In the genomic region with DNA sequence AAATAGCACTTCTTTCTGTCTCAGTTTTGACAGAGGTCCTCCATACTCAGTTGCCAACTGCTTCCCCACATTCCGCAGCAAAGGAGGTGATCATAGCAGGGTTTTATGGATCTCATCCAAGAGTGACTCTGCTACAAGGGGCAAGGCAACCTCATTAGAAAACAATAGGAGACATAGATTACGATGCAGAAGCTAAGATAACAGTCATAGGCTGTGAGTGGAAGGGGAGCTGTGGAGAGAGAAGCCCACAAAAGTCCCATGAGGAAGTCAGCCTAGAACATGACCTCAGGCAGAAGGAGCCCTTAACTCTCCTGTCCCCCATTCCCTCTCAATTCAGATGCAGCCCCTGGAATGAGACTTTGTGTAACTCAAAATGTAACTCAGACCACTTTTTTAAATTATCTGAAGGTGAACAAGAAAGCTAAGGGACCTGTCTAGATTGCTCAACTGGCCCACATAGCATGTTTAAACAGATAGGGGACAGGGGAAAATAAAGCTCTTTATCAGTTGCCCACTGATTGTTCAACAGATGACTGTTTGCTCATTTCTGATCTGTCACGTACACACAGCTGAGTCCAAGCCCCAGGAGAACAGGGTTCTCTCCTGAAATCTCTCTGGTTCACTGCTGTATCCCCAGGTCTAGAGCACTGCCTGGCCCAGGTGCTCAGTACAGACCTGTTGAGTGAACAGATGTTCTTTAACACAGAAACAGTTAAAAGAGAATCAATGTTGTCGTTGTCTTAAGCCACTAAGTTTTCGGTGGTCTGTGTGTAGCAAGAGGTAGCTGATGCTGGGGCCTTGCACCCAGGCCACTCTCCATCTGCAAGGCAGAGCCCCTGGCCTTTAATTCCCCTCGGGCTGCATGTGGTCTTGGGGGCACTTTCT, we compare ENCODE assay signal across 16 cellular contexts. TPM values are rescaled to one million over a fixed set of nuclear protein-coding genes. Genes with fewer than 3 reads are reported as not detected.
DNase-seq lines count a peak whose midpoint lies in the region; FAIRE-seq and TF ChIP-seq lines count a peak whose summit lies in the region.
"Had no signal": no experiment of that assay in that cellular context is flagged by ENCODE, and none has a peak within 500 bp of the region (broad histone marks: within the 10 kb centered on the region; RNA-seq: fewer than 3 reads in every experiment).

No MANE protein-coding gene starts in this region.

- intact Hi-C loops in endothelial cell of umbilical vein (cut with micrococcal nuclease), result loop anchor here (2.0 kb wide), 1 partner anchor 65 kb away; no protein-coding TSS in a partner anchor

- H3K27me3 ChIP-seq in OCI-LY1 (ENCODE audit: insufficient read depth, low read length), result no peaks in the 10 kb centered on the region
- H3K27me3 ChIP-seq in endothelial cell of umbilical vein (ENCODE audit: control insufficient read depth in 2 of 2, insufficient read depth in 2 of 2, low read length in 2 of 2), result no peaks in the 10 kb centered on the region
- H3K27me3 ChIP-seq in trophoblast cell (ENCODE audit: insufficient read depth, low read length), result no peaks in the 10 kb centered on the region
- H3K27me3 ChIP-seq in MM.1S (replicated peaks; ENCODE audit: insufficient read depth, low read length), result no peaks in the 10 kb centered on the region
- H3K27me3 ChIP-seq: gastrocnemius medialis, testis had no signal

- peak overlapping the region; percentile 68; the same call in 1 of the 2 replicates for H2AFZ ChIP-seq in OCI-LY1 (ENCODE audit: low read length)
- H2AFZ ChIP-seq in endothelial cell of umbilical vein (ENCODE audit: low read depth, low read length), result peak overlapping the region; percentile 3
- peak overlapping the region; percentile 23 for H2AFZ ChIP-seq in trophoblast cell (ENCODE audit: insufficient read depth, low read length, poor library complexity)
- no peak overlapping the region for H2AFZ ChIP-seq in MM.1S (ENCODE audit: low read length)

- H3K14ac ChIP-seq in trophoblast cell (ENCODE audit: low read length), result no peak overlapping the region

- H3K4me1 Mint-ChIP-seq in T-helper 1 cell treated with Interleukin-12 subunit alpha and Interleukin-12 subunit beta and Interleukin-4 antibody, amounts not matched to agents 30 μg/mL and 1 μg/mL, for 36 hours (ENCODE audit: low read depth), result peaks cover 34% of the 10 kb centered on the region

- H2BK12ac ChIP-seq in trophoblast cell (ENCODE audit: low read length), result peak overlapping the region; percentile 69

- peak overlapping the region; percentile 23 for H3K27ac Mint-ChIP-seq in T-helper 1 cell treated with Interleukin-12 subunit alpha and Interleukin-12 subunit beta and Interleukin-4 antibody, amounts not matched to agents 30 μg/mL and 1 μg/mL, for 36 hours

- H3K27me3 Mint-ChIP-seq in T-helper 1 cell treated with Interleukin-12 subunit alpha and Interleukin-12 subunit beta and Interleukin-4 antibody, amounts not matched to agents 30 μg/mL and 1 μg/mL, for 36 hours (ENCODE audit: low read depth), result peaks cover 10% of the 10 kb centered on the region

- H3K9me2 ChIP-seq in OCI-LY1 (ENCODE audit: low read depth, low read length), result no peaks in the 10 kb centered on the region
- no peaks in the 10 kb centered on the region for H3K9me2 ChIP-seq in MM.1S (replicated peaks; ENCODE audit: insufficient read depth, low read length)

- BruUV-seq in endothelial cell of umbilical vein (replicated peaks; lab: Mats Ljungman, UMichigan), result no TSS peak

- no peak overlapping the region for H3K9ac ChIP-seq in OCI-LY1 (ENCODE audit: low read length)
- H3K9ac ChIP-seq in endothelial cell of umbilical vein (replicated peaks; ENCODE audit: extremely low read depth, insufficient read depth, low read length), result no peak overlapping the region
- no peak overlapping the region for H3K9ac ChIP-seq in trophoblast cell (ENCODE audit: low read length)
- H3K9ac ChIP-seq in MM.1S (ENCODE audit: low read length), result no peak overlapping the region

- H3K23ac ChIP-seq in trophoblast cell (ENCODE audit: low read length), result no peak overlapping the region

- H3K9me3 ChIP-seq in OCI-LY1 (ENCODE audit: low read length) (no peaks in the 10 kb centered on the region), endothelial cell of umbilical vein (replicated peaks; ENCODE audit: control insufficient read depth, insufficient read depth, low read length) (no peaks in the 10 kb centered on the region), trophoblast cell (ENCODE audit: insufficient read depth, low read depth, low read length) (no peaks in the 10 kb centered on the region), MM.1S (replicated peaks; ENCODE audit: insufficient read depth, low read length) (no peaks in the 10 kb centered on the region)
- H3K9me3 ChIP-seq: A549, gastrocnemius medialis, testis had no signal

- no peak overlapping the region for H2AK5ac ChIP-seq in trophoblast cell (ENCODE audit: low read length)

- no peak for TF ChIP-seq POLR2A in endothelial cell of umbilical vein (IDR thresholded peaks at IDR 0.05; ENCODE audit: low read depth, low read length)

- H3K4me1 ChIP-seq in OCI-LY1 (ENCODE audit: insufficient read depth, low read length, severe bottlenecking), result peaks cover 29% of the 10 kb centered on the region
- H3K4me1 ChIP-seq in endothelial cell of umbilical vein (ENCODE audit: control insufficient read depth, extremely low read depth, insufficient read depth, low read length), result peaks cover 46% of the 10 kb centered on the region
- H3K4me1 ChIP-seq in trophoblast cell (ENCODE audit: control insufficient read depth in 1 of 2, insufficient read depth in 2 of 2, low read length in 2 of 2), result peaks cover 5 to 7% of the 10 kb centered on the region in 2 experiments
- peaks cover 16% of the 10 kb centered on the region for H3K4me1 ChIP-seq in MM.1S (ENCODE audit: low read length)

- H3K79me1 ChIP-seq in trophoblast cell (ENCODE audit: low read length), result peaks cover 12% of the 10 kb centered on the region

- H2BK120ac ChIP-seq in trophoblast cell (ENCODE audit: insufficient read depth, low read length, poor library complexity), result peak overlapping the region; percentile 44

- H4K12ac ChIP-seq in trophoblast cell (ENCODE audit: low read depth, low read length), result no peak overlapping the region

- no peak overlapping the region for H3K27ac ChIP-seq in OCI-LY1 (ENCODE audit: low read depth, low read length, poor library complexity, severe bottlenecking)
- H3K27ac ChIP-seq in endothelial cell of umbilical vein (ENCODE audit: insufficient read depth, low read depth, low read length), result no peak overlapping the region
- H3K27ac ChIP-seq in trophoblast cell (ENCODE audit: low read depth, low read length), result no peak overlapping the region
- no peak overlapping the region for H3K27ac ChIP-seq in MM.1S (ENCODE audit: low read length)

- H3K36me3 ChIP-seq in OCI-LY1 (ENCODE audit: insufficient read depth, low read length) (peaks cover 4% of the 10 kb centered on the region; the same call in 1 of the 2 replicates), endothelial cell of umbilical vein (ENCODE audit: control insufficient read depth in 2 of 2, extremely low read depth in 1 of 2, insufficient read depth in 2 of 2, low read length in 2 of 2) (peaks cover 0 to 3% of the 10 kb centered on the region in 2 experiments), trophoblast cell (ENCODE audit: control insufficient read depth in 1 of 2, insufficient read depth in 2 of 2, low read length in 2 of 2) (no peaks in the 10 kb centered on the region), MM.1S (replicated peaks; ENCODE audit: insufficient read depth, low read length) (no peaks in the 10 kb centered on the region)
- H3K36me3 ChIP-seq: gastrocnemius medialis had no signal

- no peak overlapping the region for H2BK5ac ChIP-seq in trophoblast cell (ENCODE audit: low read depth, low read length, poor library complexity)

- H4K8ac ChIP-seq in trophoblast cell (ENCODE audit: low read depth, low read length), result peak overlapping the region; percentile 46

- no CpG with 5 or more reads among the region's 6 CpGs for WGBS in trophoblast cell (ENCODE audit: extremely low coverage, insufficient coverage, insufficient read length)

- CTCF ChIA-PET in endothelial cell of umbilical vein (lab: Charles Lee), result interaction anchor here (1.0 kb wide), 1 partner anchor 8 kb away, joined by 3 read pairs; no protein-coding TSS in a partner anchor

- no peak for TF ChIP-seq CTCF in OCI-LY1 (IDR thresholded peaks at IDR 0.05; ENCODE audit: low read length)
- TF ChIP-seq CTCF in endothelial cell of umbilical vein (IDR thresholded peaks at IDR 0.05; ENCODE audit: extremely low read depth in 1 of 2, insufficient read depth in 1 of 2, low read depth in 1 of 2, low read length in 2 of 2), result no peak
- no peak for TF ChIP-seq CTCF in MM.1S (IDR thresholded peaks at IDR 0.05; ENCODE audit: low read length)

- peaks cover 6% of the 10 kb centered on the region for H3K36me3 Mint-ChIP-seq in T-helper 1 cell treated with Interleukin-12 subunit alpha and Interleukin-12 subunit beta and Interleukin-4 antibody, amounts not matched to agents 30 μg/mL and 1 μg/mL, for 36 hours (ENCODE audit: low read depth)

- H3F3A ChIP-seq in OCI-LY1 (ENCODE audit: insufficient read depth, low read length), result no peaks in the 10 kb centered on the region
- no peaks in the 10 kb centered on the region for H3F3A ChIP-seq in MM.1S (ENCODE audit: insufficient read depth, low read length)

- peaks cover 3% of the 10 kb centered on the region; the same call in 1 of the 2 replicates for H4K20me1 ChIP-seq in OCI-LY1 (ENCODE audit: insufficient read depth, low read length)
- H4K20me1 ChIP-seq in endothelial cell of umbilical vein (replicated peaks; ENCODE audit: control insufficient read depth, extremely low read depth, insufficient read depth, low read length), result no peaks in the 10 kb centered on the region
- H4K20me1 ChIP-seq in MM.1S (ENCODE audit: insufficient read depth, low read length), result peaks cover 22% of the 10 kb centered on the region

- no peak overlapping the region for H3K18ac ChIP-seq in trophoblast cell (ENCODE audit: low read length)

- POLR2A ChIA-PET in endothelial cell of umbilical vein (lab: Charles Lee), result no interaction called here

- H3K9me3 Mint-ChIP-seq in T-helper 1 cell treated with Interleukin-12 subunit alpha and Interleukin-12 subunit beta and Interleukin-4 antibody, amounts not matched to agents 30 μg/mL and 1 μg/mL, for 36 hours, result no peaks in the 10 kb centered on the region
- H3K9me3 Mint-ChIP-seq: activated naive CD4-positive, alpha-beta T cell treated with anti-CD3 and anti-CD28 coated beads, Interleukin-2, amount 50 U/mL, for 72 hours had no signal

- dilution Hi-C loops in endothelial cell of umbilical vein (cut with MboI; ENCODE audit: extremely low pct_ligation_motif_present, low sequenced_read_pairs), result no loop called here

- DNase-seq in T-helper 1 cell (no peak), endothelial cell of umbilical vein (ENCODE audit: low read depth, low spot score) (peak; percentile 20), trophoblast cell (peak; percentile 52 to 74), MM.1S (no peak), NCI-H187 (lab: John Stamatoyannopoulos, UW) (no peak), KG1 (lab: John Stamatoyannopoulos, UW) (no peak)
- DNase-seq: gastrocnemius medialis, NCI-H510A treated with DMSO at 0.1 percent for 48 hours, SHP77, testis had no signal

- H3K4me3 ChIP-seq in OCI-LY1 (ENCODE audit: low read depth, low read length, poor library complexity, severe bottlenecking), result no peak overlapping the region
- H3K4me3 ChIP-seq in endothelial cell of umbilical vein (replicated peaks in 1 of 3; ENCODE audit: insufficient read depth in 1 of 3, low read depth in 1 of 3, low read length in 3 of 3), result no peak overlapping the region
- no peak overlapping the region for H3K4me3 ChIP-seq in trophoblast cell (ENCODE audit: low read depth, low read length)
- H3K4me3 ChIP-seq in MM.1S (ENCODE audit: low read length), result no peak overlapping the region

- H3K79me2 ChIP-seq in OCI-LY1 (ENCODE audit: insufficient read depth, low read length) (peaks cover 33% of the 10 kb centered on the region), endothelial cell of umbilical vein (ENCODE audit: control insufficient read depth, insufficient read depth, low read length) (peaks cover 33% of the 10 kb centered on the region), trophoblast cell (ENCODE audit: control insufficient read depth, insufficient read depth, low read length, poor library complexity) (peaks cover 7% of the 10 kb centered on the region), MM.1S (ENCODE audit: low read length) (peaks cover 35% of the 10 kb centered on the region)

- no peak overlapping the region for H3K4me3 Mint-ChIP-seq in T-helper 1 cell treated with Interleukin-12 subunit alpha and Interleukin-12 subunit beta and Interleukin-4 antibody, amounts not matched to agents 30 μg/mL and 1 μg/mL, for 36 hours

- no peak overlapping the region for H3K4ac ChIP-seq in trophoblast cell (ENCODE audit: low read depth, low read length)

- H4K91ac ChIP-seq in trophoblast cell (ENCODE audit: low read depth, low read length), result peak overlapping the region; percentile 19

- FAIRE-seq in endothelial cell of umbilical vein (lab: Jason Lieb, UNC), result no peak
- FAIRE-seq: A549 had no signal

- H3K9me1 ChIP-seq in endothelial cell of umbilical vein (replicated peaks; ENCODE audit: control insufficient read depth, extremely low read depth, insufficient read depth, low read length), result no peaks in the 10 kb centered on the region

- H3K4me2 ChIP-seq in OCI-LY1 (ENCODE audit: low read length) (no peak overlapping the region), endothelial cell of umbilical vein (ENCODE audit: insufficient read depth, low read length) (no peak overlapping the region), trophoblast cell (ENCODE audit: low read length) (no peak overlapping the region), MM.1S (ENCODE audit: low read depth, low read length) (no peak overlapping the region)

RNA-seq across cellular contexts. Expression of gene NCOA4, which starts 1.5 kb away (rescaled TPM):
- total RNA-seq in endothelial cell of umbilical vein, result 119 and 127 TPM in 2 replicates
- 55.5 and 62.1 TPM in 2 replicates for polyA plus RNA-seq in endothelial cell of umbilical vein
- 85.7 and 94.7 TPM in 2 replicates for polyA plus RNA-seq in endothelial cell of umbilical vein (2011; cell fraction: cytosol; rRNA removed)
- polyA plus RNA-seq in endothelial cell of umbilical vein (2011; cell fraction: nucleus; rRNA removed), result 50.5 and 61.4 TPM in 2 replicates
- 107 and 142 TPM in 2 replicates for polyA plus RNA-seq in endothelial cell of umbilical vein (2012)
- 174 and 175 TPM in 2 replicates for polyA minus RNA-seq in endothelial cell of umbilical vein
- 79.4 TPM for polyA minus RNA-seq in endothelial cell of umbilical vein (2011; cell fraction: cytosol; rRNA and poly(A)+ RNA removed)
- polyA minus RNA-seq in endothelial cell of umbilical vein (2011; cell fraction: nucleus; rRNA and poly(A)+ RNA removed), result 39.6 and 56.8 TPM in 2 replicates
- polyA plus RNA-seq in trophoblast cell (2013), result 187 and 194 TPM in 2 replicates

RNA-seq across cellular contexts. Expression of gene MSMB, which starts 14.2 kb away (rescaled TPM):
- not detected in 2 replicates for total RNA-seq in endothelial cell of umbilical vein
- not detected in 2 replicates for polyA plus RNA-seq in endothelial cell of umbilical vein
- not detected in 2 replicates for polyA plus RNA-seq in endothelial cell of umbilical vein (2011; cell fraction: cytosol; rRNA removed)
- polyA plus RNA-seq in endothelial cell of umbilical vein (2011; cell fraction: nucleus; rRNA removed), result not detected in 2 replicates
- polyA plus RNA-seq in endothelial cell of umbilical vein (2012), result 0.79 TPM in 1 of 2 replicates, not detected in the other
- not detected in 2 replicates for polyA minus RNA-seq in endothelial cell of umbilical vein
- not detected for polyA minus RNA-seq in endothelial cell of umbilical vein (2011; cell fraction: cytosol; rRNA and poly(A)+ RNA removed)
- polyA minus RNA-seq in endothelial cell of umbilical vein (2011; cell fraction: nucleus; rRNA and poly(A)+ RNA removed), result not detected in 2 replicates
- 0.64 and 1.1 TPM in 2 replicates for polyA plus RNA-seq in trophoblast cell (2013)
- total RNA-seq: activated naive CD4-positive, alpha-beta T cell treated with anti-CD3 and anti-CD28 coated beads, Interleukin-2, amount 50 U/mL, for 72 hours; dermis microvascular lymphatic vessel endothelial cell; gastrocnemius medialis; MCF 10A had no signal

RNA-seq across cellular contexts. Expression of gene TIMM23, which starts 59.6 kb away (rescaled TPM):
- 77.2 and 78.1 TPM in 2 replicates for total RNA-seq in endothelial cell of umbilical vein
- polyA plus RNA-seq in endothelial cell of umbilical vein, result 76.4 and 94.6 TPM in 2 replicates
- 82.4 and 95.6 TPM in 2 replicates for polyA plus RNA-seq in endothelial cell of umbilical vein (2011; cell fraction: cytosol; rRNA removed)
- 43.6 and 57.3 TPM in 2 replicates for polyA plus RNA-seq in endothelial cell of umbilical vein (2011; cell fraction: nucleus; rRNA removed)
- polyA plus RNA-seq in endothelial cell of umbilical vein (2012), result 110 and 129 TPM in 2 replicates
- 67.7 and 74.3 TPM in 2 replicates for polyA minus RNA-seq in endothelial cell of umbilical vein
- 55.9 TPM for polyA minus RNA-seq in endothelial cell of umbilical vein (2011; cell fraction: cytosol; rRNA and poly(A)+ RNA removed)
- 21.2 and 27.1 TPM in 2 replicates for polyA minus RNA-seq in endothelial cell of umbilical vein (2011; cell fraction: nucleus; rRNA and poly(A)+ RNA removed)
- 84.3 TPM in 2 replicates for polyA plus RNA-seq in trophoblast cell (2013)

Comparison
In these comparisons a context has a peak if more than half of its experiments do, and no peak if none do; other contexts are left out.
1. DNase-seq: peak in endothelial cell of umbilical vein (single experiment) and trophoblast cell (2 of 2); none in T-helper 1 cell (0 of 5), MM.1S (single experiment), NCI-H187 (0 of 2) and KG1 (single experiment).